Comparison of ENCODE assay signal across 9 cellular contexts in genomic region chr10:105797234-105797890, GRCh38.
A peak's percentile ranks its signal among the peaks of the same experiment; 100 is the strongest.
DNase-seq lines count a peak whose midpoint lies in the region; ATAC-seq, FAIRE-seq and TF ChIP-seq lines count a peak whose summit lies in the region.
"Had no signal": no experiment of that assay in that cellular context is flagged by ENCODE, and none has a peak within 500 bp of the region (broad histone marks: within the 10 kb centered on the region; RNA-seq: fewer than 3 reads in every experiment).

No MANE protein-coding gene starts in this region.

- no peak for DNase-seq in stimulated activated naive CD8-positive, alpha-beta T cell treated with anti-CD3 and anti-CD28 coated beads, Interleukin-15, amount 100 ng/mL, for 72 hours
- DNase-seq in stimulated activated naive CD8-positive, alpha-beta T cell treated with anti-CD3 and anti-CD28 coated beads, Interleukin-15, Interleukin-2, amounts not matched to agents 100 U/mL and 50 U/mL, for 24 hours, result no peak
- peak; percentile 22 for DNase-seq in HPDE6-E6E7 (ENCODE audit: extremely low spot score)
- no peak for DNase-seq in WTC11 (ENCODE audit: low spot score)
- DNase-seq in kidney, result no peak
- no peak for DNase-seq in amygdala (lab: John Stamatoyannopoulos, UW)
- no peak for DNase-seq in activated CD4-positive, alpha-beta T cell treated with anti-CD3 and anti-CD28 coated beads, Interleukin-2, amount 50 U/mL, for 48 hours
- DNase-seq in NCI-H446 treated with DMSO at 0.1 percent for 48 hours (lab: John Stamatoyannopoulos, UW), result no peak

- no peak overlapping the region for H3K9ac ChIP-seq in kidney (ENCODE audit: low read length in 2 of 2)

- peak; percentile 35 for ATAC-seq in stimulated activated naive CD8-positive, alpha-beta T cell treated with anti-CD3 and anti-CD28 coated beads, Interleukin-15, amount 100 ng/mL, for 72 hours
- ATAC-seq in stimulated activated naive CD8-positive, alpha-beta T cell treated with anti-CD3 and anti-CD28 coated beads, Interleukin-15, Interleukin-2, amounts not matched to agents 100 U/mL and 50 U/mL, for 24 hours, result no peak
- ATAC-seq in WTC11, result peak; percentile 80

- H3K4me3 ChIP-seq in kidney (ENCODE audit: low read length in 2 of 2), result peak overlapping the region; percentile 1 to 34
- H3K4me3 ChIP-seq: skin epidermis had no signal

- no peaks in the 10 kb centered on the region for H3K36me3 ChIP-seq in kidney (ENCODE audit: control insufficient read depth in 1 of 2, insufficient read depth in 2 of 2, low read length in 2 of 2)

- H3K27ac ChIP-seq in kidney (ENCODE audit: low read depth in 2 of 2, low read length in 2 of 2), result no peak overlapping the region
- H3K27ac ChIP-seq: skin epidermis had no signal

- no peaks in the 10 kb centered on the region for H3K9me3 Mint-ChIP-seq in stimulated activated naive CD8-positive, alpha-beta T cell treated with anti-CD3 and anti-CD28 coated beads, Interleukin-15, amount 100 ng/mL, for 72 hours
- H3K9me3 Mint-ChIP-seq in WTC11, result no peaks in the 10 kb centered on the region

- H3K27me3 Mint-ChIP-seq in stimulated activated naive CD8-positive, alpha-beta T cell treated with anti-CD3 and anti-CD28 coated beads, Interleukin-15, amount 100 ng/mL, for 72 hours, result no peaks in the 10 kb centered on the region
- H3K27me3 Mint-ChIP-seq in WTC11 (ENCODE audit: low read depth), result peaks cover 7% of the 10 kb centered on the region

- no peaks in the 10 kb centered on the region for H3K9me3 ChIP-seq in kidney (ENCODE audit: control insufficient read depth in 1 of 2, low read length in 2 of 2)

- H3K4me3 Mint-ChIP-seq in stimulated activated naive CD8-positive, alpha-beta T cell treated with anti-CD3 and anti-CD28 coated beads, Interleukin-15, amount 100 ng/mL, for 72 hours, result no peak overlapping the region
- no peak overlapping the region for H3K4me3 Mint-ChIP-seq in WTC11

- H3K4me1 Mint-ChIP-seq in stimulated activated naive CD8-positive, alpha-beta T cell treated with anti-CD3 and anti-CD28 coated beads, Interleukin-15, amount 100 ng/mL, for 72 hours, result no peaks in the 10 kb centered on the region
- H3K4me1 Mint-ChIP-seq in WTC11, result no peaks in the 10 kb centered on the region

- H3K27ac Mint-ChIP-seq in stimulated activated naive CD8-positive, alpha-beta T cell treated with anti-CD3 and anti-CD28 coated beads, Interleukin-15, amount 100 ng/mL, for 72 hours, result no peak overlapping the region
- no peak overlapping the region for H3K27ac Mint-ChIP-seq in WTC11

- FAIRE-seq in kidney (lab: Jason Lieb, UNC), result no peak

- H3K36me3 Mint-ChIP-seq in WTC11, result no peaks in the 10 kb centered on the region

- H3K4me1 ChIP-seq in kidney (ENCODE audit: control insufficient read depth in 1 of 2, insufficient read depth in 1 of 2, low read depth in 1 of 2, low read length in 2 of 2), result no peaks in the 10 kb centered on the region

- POLR2A ChIA-PET in WTC11 (lab: Charles Lee), result no interaction called here

- CTCF ChIA-PET in WTC11 (lab: Charles Lee), result no interaction called here

- TF ChIP-seq CTCF in WTC11 (IDR thresholded peaks at IDR 0.05) (peak; percentile 29; the same call in 1 of the 2 replicates), kidney (IDR thresholded peaks at IDR 0.05; ENCODE audit: borderline replicate concordance, extremely low read depth, insufficient read depth) (peak; percentile 42)

- intact Hi-C loops in kidney (cut with DNase I), result no loop called here

TF ChIP-seq in WTC11, 78 proteins besides CTCF, POLR2A, EP300 and RAD21:
- TF ChIP-seq ZNF138 (CRISPR knock-in tag; conservative IDR thresholded peaks at IDR 0.05) (no peak), ETV6 (CRISPR knock-in tag; IDR thresholded peaks at IDR 0.05) (no peak), HMGXB4 (CRISPR knock-in tag; IDR thresholded peaks at IDR 0.05) (no peak), ARID4B (CRISPR knock-in tag; IDR thresholded peaks at IDR 0.05; ENCODE audit: borderline replicate concordance) (no peak), ZNF219 (CRISPR knock-in tag; IDR thresholded peaks at IDR 0.05; ENCODE audit: borderline replicate concordance) (no peak), ZBTB21 (CRISPR knock-in tag; IDR thresholded peaks at IDR 0.05; ENCODE audit: borderline replicate concordance) (no peak), USF2 (CRISPR knock-in tag; IDR thresholded peaks at IDR 0.05) (no peak), ZNF121 (CRISPR knock-in tag; IDR thresholded peaks at IDR 0.05) (no peak), ZNF416 (CRISPR knock-in tag; IDR thresholded peaks at IDR 0.05) (no peak), NFE2L1 (CRISPR knock-in tag; IDR thresholded peaks at IDR 0.05) (no peak), IRF1 (CRISPR knock-in tag; IDR thresholded peaks at IDR 0.05) (no peak), USF1 (CRISPR knock-in tag; IDR thresholded peaks at IDR 0.05) (no peak), NR2C2 (CRISPR knock-in tag; IDR thresholded peaks at IDR 0.05) (no peak), TCF7 (CRISPR knock-in tag; IDR thresholded peaks at IDR 0.05; ENCODE audit: low read depth) (no peak), MAX (CRISPR knock-in tag; IDR thresholded peaks at IDR 0.05) (no peak), CBFB (CRISPR knock-in tag; IDR thresholded peaks at IDR 0.05; ENCODE audit: low read depth) (no peak)
